8 cellular contexts compared by ENCODE assay signal in genomic region chr3:14402304-14402811, GRCh38. TPM values are rescaled to one million over a fixed set of nuclear protein-coding genes. Genes with fewer than 3 reads are reported as not detected.
DNase-seq lines count a peak whose midpoint lies in the region; ATAC-seq and TF ChIP-seq lines count a peak whose summit lies in the region.

Gene SLC6A6, plus strand, starts transcription at chr3:14402606. Its CDS starts 41,029 bp downstream, at chr3:14443635.

- intact Hi-C loops in activated T-helper 1 cell treated with anti-CD3 and anti-CD28 coated beads, Interleukin-12 subunit alpha, Interleukin-12 subunit beta, Interleukin-2, Interleukin-4 antibody, amounts not matched to agents 30 ng/mL and 10 ng/mL and 1 ng/mL, durations not matched to agents 14 hours and 24 hours and 36 hours (cut with micrococcal nuclease), result loop anchor here (1.0 to 10.0 kb wide), 14 partner anchors 8 to 922 kb away; partner anchors contain the start of genes CAPN7, CCDC174, HDAC11 and LSM3

- peak; percentile 80 for ATAC-seq in naive thymus-derived CD8-positive, alpha-beta T cell
- ATAC-seq in stimulated activated naive B cell treated with anti-CD40 and anti-IgM and Interleukin-4, amounts not matched to agents 10 μg/mL and 1 μg/mL and 100 μg/mL, for 72 hours (replicated peaks), result peak; percentile 76 to 84

- peaks cover 11% of the 10 kb centered on the region; the same call in 1 of the 2 replicates for H3K4me1 ChIP-seq in GM23248 (ENCODE audit: insufficient read depth)
- peaks cover 6% of the 10 kb centered on the region for H3K4me1 ChIP-seq in fibroblast of lung (ENCODE audit: control insufficient read depth, extremely low read depth, insufficient read depth, low read length)

- peak within 1 kb of the TSS; percentile 25 for H3K27ac ChIP-seq in GM23248
- H3K27ac ChIP-seq in fibroblast of lung (ENCODE audit: insufficient read depth, low read length), result peak within 1 kb of the TSS; percentile 51

- DNase-seq in EL, result peak; percentile 93
- peak; percentile 95 for DNase-seq in GM23248
- DNase-seq in LHCN-M2 (ENCODE audit: low read depth), result peak; percentile 93
- peak; percentile 96 for DNase-seq in RPMI7951 (ENCODE audit: low read depth)
- DNase-seq in activated T-helper 1 cell treated with anti-CD3 and anti-CD28 coated beads, Interleukin-12 subunit alpha, Interleukin-12 subunit beta, Interleukin-2, Interleukin-4 antibody, amounts not matched to agents 30 ng/mL and 10 ng/mL and 1 ng/mL, durations not matched to agents 14 hours and 24 hours and 36 hours (ENCODE audit: low spot score), result peak; percentile 92
- peak; percentile 93 to 95 for DNase-seq in fibroblast of lung (ENCODE audit: low read depth in 2 of 2)
- peak; percentile 84 to 97 (median 92) for DNase-seq in naive thymus-derived CD8-positive, alpha-beta T cell
- peak; percentile 87 for DNase-seq in stimulated activated naive B cell treated with anti-CD40 and anti-IgM and Interleukin-4, amounts not matched to agents 10 μg/mL and 1 μg/mL and 100 μg/mL, for 72 hours

- H3K27ac Mint-ChIP-seq in activated T-helper 1 cell treated with anti-CD3 and anti-CD28 coated beads, Interleukin-12 subunit alpha, Interleukin-12 subunit beta, Interleukin-2, Interleukin-4 antibody, amounts not matched to agents 30 ng/mL and 10 ng/mL and 1 ng/mL, durations not matched to agents 14 hours and 24 hours and 36 hours, result peak within 1 kb of the TSS; percentile 96
- H3K27ac Mint-ChIP-seq in naive thymus-derived CD8-positive, alpha-beta T cell, result peak within 1 kb of the TSS; percentile 92 to 99 (median 98)
- H3K27ac Mint-ChIP-seq in stimulated activated naive B cell treated with anti-CD40 and anti-IgM and Interleukin-4, amounts not matched to agents 10 μg/mL and 1 μg/mL and 100 μg/mL, for 72 hours, result peak within 1 kb of the TSS; percentile 98

- POLR2A ChIA-PET in naive thymus-derived CD8-positive, alpha-beta T cell (lab: Charles Lee), result interaction anchor here (0.6 to 4.7 kb wide), 20 partner anchors 9 to 654 kb away, joined by 3 to 108 read pairs (median 4); partner anchors contain the start of genes CCDC174, LSM3 and XPC

- TF ChIP-seq CTCF in fibroblast of lung (conservative IDR thresholded peaks at IDR 0.05 in 1 of 2, IDR thresholded peaks at IDR 0.05 in 1 of 2; ENCODE audit: low read depth in 1 of 2, low read length in 2 of 2), result peak in 1 of 2 donors; percentile 20

- H2AFZ ChIP-seq in GM23248 (peak within 1 kb of the TSS; percentile 67), fibroblast of lung (ENCODE audit: low read length) (peak within 1 kb of the TSS; percentile 81)

- peaks cover 43% of the 10 kb centered on the region for H3K79me2 ChIP-seq in GM23248 (ENCODE audit: insufficient read depth)
- H3K79me2 ChIP-seq in fibroblast of lung (ENCODE audit: control insufficient read depth, insufficient read depth, low read length), result peaks cover 28% of the 10 kb centered on the region

- in situ Hi-C loops in GM23248 (cut with MboI), result no loop called here

- H3K36me3 Mint-ChIP-seq in activated T-helper 1 cell treated with anti-CD3 and anti-CD28 coated beads, Interleukin-12 subunit alpha, Interleukin-12 subunit beta, Interleukin-2, Interleukin-4 antibody, amounts not matched to agents 30 ng/mL and 10 ng/mL and 1 ng/mL, durations not matched to agents 14 hours and 24 hours and 36 hours (ENCODE audit: low read depth), result peaks cover 20% of the 10 kb centered on the region
- peaks cover 0 to 5% (median 2%) of the 10 kb centered on the region in 3 donors for H3K36me3 Mint-ChIP-seq in naive thymus-derived CD8-positive, alpha-beta T cell
- H3K36me3 Mint-ChIP-seq in stimulated activated naive B cell treated with anti-CD40 and anti-IgM and Interleukin-4, amounts not matched to agents 10 μg/mL and 1 μg/mL and 100 μg/mL, for 72 hours, result peaks cover 9 to 26% of the 10 kb centered on the region in 2 donors

- no peaks in the 10 kb centered on the region for H3K9me2 ChIP-seq in GM23248 (ENCODE audit: insufficient read depth)

- no peaks in the 10 kb centered on the region for H3K27me3 ChIP-seq in GM23248 (replicated peaks; ENCODE audit: insufficient read depth)
- H3K27me3 ChIP-seq in fibroblast of lung (ENCODE audit: control insufficient read depth, insufficient read depth, low read length), result no peaks in the 10 kb centered on the region

- no peaks in the 10 kb centered on the region for H3F3A ChIP-seq in GM23248 (ENCODE audit: insufficient read depth)

- no peaks in the 10 kb centered on the region for H3K9me3 Mint-ChIP-seq in activated T-helper 1 cell treated with anti-CD3 and anti-CD28 coated beads, Interleukin-12 subunit alpha, Interleukin-12 subunit beta, Interleukin-2, Interleukin-4 antibody, amounts not matched to agents 30 ng/mL and 10 ng/mL and 1 ng/mL, durations not matched to agents 14 hours and 24 hours and 36 hours
- no peaks in the 10 kb centered on the region for H3K9me3 Mint-ChIP-seq in naive thymus-derived CD8-positive, alpha-beta T cell
- H3K9me3 Mint-ChIP-seq in stimulated activated naive B cell treated with anti-CD40 and anti-IgM and Interleukin-4, amounts not matched to agents 10 μg/mL and 1 μg/mL and 100 μg/mL, for 72 hours, result no peaks in the 10 kb centered on the region

- peak within 1 kb of the TSS; percentile 73 for H3K4me3 ChIP-seq in GM23248
- peak within 1 kb of the TSS; percentile 49 to 83 (median 77) for H3K4me3 ChIP-seq in fibroblast of lung (replicated peaks in 1 of 4; ENCODE audit: control extremely low read depth in 1 of 4, insufficient read depth in 1 of 4, low read depth in 3 of 4, low read length in 4 of 4)

- H3K9ac ChIP-seq in GM23248 (peak within 1 kb of the TSS; percentile 82), fibroblast of lung (ENCODE audit: insufficient read depth, low read length) (peak within 1 kb of the TSS; percentile 82)

- H3K4me2 ChIP-seq in GM23248 (ENCODE audit: unreplicated experiment) (peak within 1 kb of the TSS; percentile 95), fibroblast of lung (ENCODE audit: extremely low read depth, insufficient read depth, low read length) (peak within 1 kb of the TSS; percentile 95)

- H3K9me3 ChIP-seq in GM23248 (ENCODE audit: low read depth) (no peaks in the 10 kb centered on the region), fibroblast of lung (ENCODE audit: control insufficient read depth, insufficient read depth, low read depth, low read length) (no peaks in the 10 kb centered on the region)

- WGBS in GM23248 (ENCODE audit: low coverage in 1 of 2, low lambda C conversion rate in 2 of 2, missing lambda C conversion rate in 2 of 2), 2 experiments, result 1% methylated on average over 27 to 36 of the region's 59 CpGs

- no peaks in the 10 kb centered on the region for H4K20me1 ChIP-seq in GM23248 (ENCODE audit: insufficient read depth)
- no peaks in the 10 kb centered on the region for H4K20me1 ChIP-seq in fibroblast of lung (ENCODE audit: control insufficient read depth, extremely low read depth, insufficient read depth, low read length)

- H3K36me3 ChIP-seq in GM23248 (ENCODE audit: low read depth) (no peaks in the 10 kb centered on the region), fibroblast of lung (ENCODE audit: control insufficient read depth, insufficient read depth, low read length) (no peaks in the 10 kb centered on the region)

- H3K4me3 Mint-ChIP-seq in activated T-helper 1 cell treated with anti-CD3 and anti-CD28 coated beads, Interleukin-12 subunit alpha, Interleukin-12 subunit beta, Interleukin-2, Interleukin-4 antibody, amounts not matched to agents 30 ng/mL and 10 ng/mL and 1 ng/mL, durations not matched to agents 14 hours and 24 hours and 36 hours, result peak within 1 kb of the TSS; percentile 97
- peak within 1 kb of the TSS; percentile 85 to 99 (median 97) for H3K4me3 Mint-ChIP-seq in naive thymus-derived CD8-positive, alpha-beta T cell
- H3K4me3 Mint-ChIP-seq in stimulated activated naive B cell treated with anti-CD40 and anti-IgM and Interleukin-4, amounts not matched to agents 10 μg/mL and 1 μg/mL and 100 μg/mL, for 72 hours, result peak within 1 kb of the TSS; percentile 93 to 97

- H3K27me3 Mint-ChIP-seq in activated T-helper 1 cell treated with anti-CD3 and anti-CD28 coated beads, Interleukin-12 subunit alpha, Interleukin-12 subunit beta, Interleukin-2, Interleukin-4 antibody, amounts not matched to agents 30 ng/mL and 10 ng/mL and 1 ng/mL, durations not matched to agents 14 hours and 24 hours and 36 hours (ENCODE audit: insufficient read depth), result peaks cover 3% of the 10 kb centered on the region
- no peaks in the 10 kb centered on the region for H3K27me3 Mint-ChIP-seq in naive thymus-derived CD8-positive, alpha-beta T cell
- no peaks in the 10 kb centered on the region for H3K27me3 Mint-ChIP-seq in stimulated activated naive B cell treated with anti-CD40 and anti-IgM and Interleukin-4, amounts not matched to agents 10 μg/mL and 1 μg/mL and 100 μg/mL, for 72 hours

- H3K4me1 Mint-ChIP-seq in activated T-helper 1 cell treated with anti-CD3 and anti-CD28 coated beads, Interleukin-12 subunit alpha, Interleukin-12 subunit beta, Interleukin-2, Interleukin-4 antibody, amounts not matched to agents 30 ng/mL and 10 ng/mL and 1 ng/mL, durations not matched to agents 14 hours and 24 hours and 36 hours (ENCODE audit: low read depth), result peaks cover 42% of the 10 kb centered on the region
- peaks cover 23 to 58% (median 49%) of the 10 kb centered on the region in 4 donors for H3K4me1 Mint-ChIP-seq in naive thymus-derived CD8-positive, alpha-beta T cell
- peaks cover 41 to 69% of the 10 kb centered on the region in 2 donors for H3K4me1 Mint-ChIP-seq in stimulated activated naive B cell treated with anti-CD40 and anti-IgM and Interleukin-4, amounts not matched to agents 10 μg/mL and 1 μg/mL and 100 μg/mL, for 72 hours

RNA-seq across cellular contexts. Expression of gene SLC6A6, which starts in this region (rescaled TPM):
- total RNA-seq in GM23248 (2014; rRNA removed; shearing (Covaris generic)), result 10.6 and 13.4 TPM in 2 replicates
- polyA plus RNA-seq in GM23248 (2016; fragmentation: Nextera tagmentation; extraction: Ambion mirVana) (4.6 and 4.7 TPM in 2 replicates), fibroblast of lung (10.9 and 24.0 TPM in 2 replicates)
- total RNA-seq in LHCN-M2 (2014; rRNA removed) (21.4 and 25.5 TPM in 2 replicates), fibroblast of lung (8.5 and 8.9 TPM in 2 replicates)
- polyA plus RNA-seq in LHCN-M2 (2012), result 18.1 TPM
- total RNA-seq in RPMI7951 (2014; rRNA removed; shearing (Covaris generic)), result 58.6 and 59.0 TPM in 2 replicates
- total RNA-seq in activated T-helper 1 cell treated with anti-CD3 and anti-CD28 coated beads, Interleukin-12 subunit alpha, Interleukin-12 subunit beta, Interleukin-2, Interleukin-4 antibody, amounts not matched to agents 30 ng/mL and 10 ng/mL and 1 ng/mL, durations not matched to agents 14 hours and 24 hours and 36 hours, result 45.4 and 51.2 TPM in 2 replicates
- 6.6 and 17.4 TPM in 2 replicates for polyA plus RNA-seq in fibroblast of lung (2012)
- 40.8 and 82.2 TPM in 2 replicates for polyA minus RNA-seq in fibroblast of lung (ENCODE audit: low replicate concordance)
- 10 to 100 TPM; 43.1 to 43.7 TPM for total RNA-seq in naive thymus-derived CD8-positive, alpha-beta T cell
- 1 to 10 TPM; 2.1 to 5.0 (median 3.0) TPM for polyA plus RNA-seq in naive thymus-derived CD8-positive, alpha-beta T cell

Comparison
In these comparisons a context has a peak if more than half of its experiments do, and no peak if none do; other contexts are left out.
1. Peak in every context shown above with its lines: DNase-seq, ATAC-seq, H3K4me3 ChIP-seq and H3K27ac ChIP-seq.